Comparison of ENCODE assay signal across 11 cellular contexts in genomic region chr17:42895185-42895555, GRCh38. TPM values are rescaled to one million over a fixed set of nuclear protein-coding genes. Genes with fewer than 3 reads are reported as not detected.
DNase-seq lines count a peak whose midpoint lies in the region; TF ChIP-seq lines count a peak whose summit lies in the region.
"Had no signal": no experiment of that assay in that cellular context is flagged by ENCODE, and none has a peak within 500 bp of the region (broad histone marks: within the 10 kb centered on the region; RNA-seq: fewer than 3 reads in every experiment).

No MANE protein-coding gene starts in this region.

- no peaks in the 10 kb centered on the region for H3K9me3 Mint-ChIP-seq in activated T-helper 1 cell treated with anti-CD3 and anti-CD28 coated beads, Interleukin-12 subunit alpha, Interleukin-12 subunit beta, Interleukin-2, Interleukin-4 antibody, amounts not matched to agents 30 ng/mL and 10 ng/mL and 1 ng/mL, durations not matched to agents 14 hours and 24 hours and 36 hours

- intact Hi-C loops in activated T-helper 1 cell treated with anti-CD3 and anti-CD28 coated beads, Interleukin-12 subunit alpha, Interleukin-12 subunit beta, Interleukin-2, Interleukin-4 antibody, amounts not matched to agents 30 ng/mL and 10 ng/mL and 1 ng/mL, durations not matched to agents 14 hours and 24 hours and 36 hours (cut with micrococcal nuclease), result no loop called here

- H3K4me1 ChIP-seq in skeletal muscle tissue (ENCODE audit: control insufficient read depth in 3 of 3, insufficient read depth in 3 of 3, low read length in 3 of 3), result peaks cover 18 to 42% (median 30%) of the 10 kb centered on the region in 3 donors

- H3K4me3 Mint-ChIP-seq in activated T-helper 1 cell treated with anti-CD3 and anti-CD28 coated beads, Interleukin-12 subunit alpha, Interleukin-12 subunit beta, Interleukin-2, Interleukin-4 antibody, amounts not matched to agents 30 ng/mL and 10 ng/mL and 1 ng/mL, durations not matched to agents 14 hours and 24 hours and 36 hours, result no peak overlapping the region

- DNase-seq in GM03348 (ENCODE audit: low spot score) (peak; percentile 93), hepatic stellate cell (ENCODE audit: low spot score) (peak; percentile 78), erythroblast (lab: John Stamatoyannopoulos, UW) (no peak), NCI-H1417 treated with DMSO at 0.1 percent for 48 hours (lab: John Stamatoyannopoulos, UW) (no peak), NCI-H2107 (lab: John Stamatoyannopoulos, UW) (no peak)
- no peak for DNase-seq in activated T-helper 1 cell treated with anti-CD3 and anti-CD28 coated beads, Interleukin-12 subunit alpha, Interleukin-12 subunit beta, Interleukin-2, Interleukin-4 antibody, amounts not matched to agents 30 ng/mL and 10 ng/mL and 1 ng/mL, durations not matched to agents 14 hours and 24 hours and 36 hours (ENCODE audit: low spot score)
- DNase-seq: activated CD4-positive, alpha-beta T cell treated with anti-CD3 and anti-CD28 coated beads, Interleukin-2, amount 50 U/mL, for 1 hour; effector CD4-positive, alpha-beta T cell; NCI-H2029 treated with DMSO at 0.1 percent for 48 hours had no signal

- TF ChIP-seq POLR2A in erythroblast (IDR thresholded peaks at IDR 0.05; ENCODE audit: low read length), result no peak

- H3K9me3 ChIP-seq in skeletal muscle tissue (ENCODE audit: control insufficient read depth in 3 of 3, low read length in 3 of 3), result no peaks in the 10 kb centered on the region

- H3K27ac Mint-ChIP-seq in activated T-helper 1 cell treated with anti-CD3 and anti-CD28 coated beads, Interleukin-12 subunit alpha, Interleukin-12 subunit beta, Interleukin-2, Interleukin-4 antibody, amounts not matched to agents 30 ng/mL and 10 ng/mL and 1 ng/mL, durations not matched to agents 14 hours and 24 hours and 36 hours, result no peak overlapping the region

- TF ChIP-seq CTCF in VCaP (conservative IDR thresholded peaks at IDR 0.05), result no peak

- no peak overlapping the region for H3K9ac ChIP-seq in skeletal muscle tissue (ENCODE audit: low read depth in 1 of 3, low read length in 3 of 3)

- no peaks in the 10 kb centered on the region for H3K36me3 Mint-ChIP-seq in activated T-helper 1 cell treated with anti-CD3 and anti-CD28 coated beads, Interleukin-12 subunit alpha, Interleukin-12 subunit beta, Interleukin-2, Interleukin-4 antibody, amounts not matched to agents 30 ng/mL and 10 ng/mL and 1 ng/mL, durations not matched to agents 14 hours and 24 hours and 36 hours (ENCODE audit: low read depth)

- no peaks in the 10 kb centered on the region for H3K27me3 ChIP-seq in skeletal muscle tissue (ENCODE audit: control insufficient read depth in 3 of 3, insufficient read depth in 3 of 3, low read length in 3 of 3)

- H3K27ac ChIP-seq in VCaP, result peak overlapping the region; percentile 36; the same call in 1 of the 2 replicates
- peak overlapping the region; percentile 78 for H3K27ac ChIP-seq in skeletal muscle tissue (ENCODE audit: low read depth, low read length)

- H3K4me1 Mint-ChIP-seq in activated T-helper 1 cell treated with anti-CD3 and anti-CD28 coated beads, Interleukin-12 subunit alpha, Interleukin-12 subunit beta, Interleukin-2, Interleukin-4 antibody, amounts not matched to agents 30 ng/mL and 10 ng/mL and 1 ng/mL, durations not matched to agents 14 hours and 24 hours and 36 hours (ENCODE audit: low read depth), result no peaks in the 10 kb centered on the region

- peaks cover 22% of the 10 kb centered on the region for H3K27me3 Mint-ChIP-seq in activated T-helper 1 cell treated with anti-CD3 and anti-CD28 coated beads, Interleukin-12 subunit alpha, Interleukin-12 subunit beta, Interleukin-2, Interleukin-4 antibody, amounts not matched to agents 30 ng/mL and 10 ng/mL and 1 ng/mL, durations not matched to agents 14 hours and 24 hours and 36 hours (ENCODE audit: insufficient read depth)

- H3K4me3 ChIP-seq in skeletal muscle tissue (ENCODE audit: low read length in 3 of 3), result no peak overlapping the region

- H3K36me3 ChIP-seq in skeletal muscle tissue (ENCODE audit: control insufficient read depth in 3 of 3, insufficient read depth in 3 of 3, low read length in 3 of 3), result no peaks in the 10 kb centered on the region

RNA-seq across cellular contexts. Expression of gene G6PC1, which starts 5.4 kb away (rescaled TPM):
- not detected for total RNA-seq in skeletal muscle tissue
- total RNA-seq in activated T-helper 1 cell treated with anti-CD3 and anti-CD28 coated beads, Interleukin-12 subunit alpha, Interleukin-12 subunit beta, Interleukin-2, Interleukin-4 antibody, amounts not matched to agents 30 ng/mL and 10 ng/mL and 1 ng/mL, durations not matched to agents 14 hours and 24 hours and 36 hours, result not detected in 2 replicates

RNA-seq across cellular contexts. Expression of gene AOC3, which starts 44.2 kb away (rescaled TPM):
- 16.2 TPM for total RNA-seq in skeletal muscle tissue
- 1.9 and 3.7 TPM in 2 replicates for total RNA-seq in activated T-helper 1 cell treated with anti-CD3 and anti-CD28 coated beads, Interleukin-12 subunit alpha, Interleukin-12 subunit beta, Interleukin-2, Interleukin-4 antibody, amounts not matched to agents 30 ng/mL and 10 ng/mL and 1 ng/mL, durations not matched to agents 14 hours and 24 hours and 36 hours

RNA-seq across cellular contexts. Expression of gene AOC2, which starts 50.8 kb away (rescaled TPM):
- total RNA-seq in skeletal muscle tissue, result 0.52 TPM
- total RNA-seq in activated T-helper 1 cell treated with anti-CD3 and anti-CD28 coated beads, Interleukin-12 subunit alpha, Interleukin-12 subunit beta, Interleukin-2, Interleukin-4 antibody, amounts not matched to agents 30 ng/mL and 10 ng/mL and 1 ng/mL, durations not matched to agents 14 hours and 24 hours and 36 hours, result 3.6 and 4.0 TPM in 2 replicates

Comparison
In these comparisons a context has a peak if more than half of its experiments do, and no peak if none do; other contexts are left out.
1. DNase-seq: peak in GM03348 (single experiment) and hepatic stellate cell (single experiment); none in activated T-helper 1 cell treated with anti-CD3 and anti-CD28 coated beads, Interleukin-12 subunit alpha, Interleukin-12 subunit beta, Interleukin-2, Interleukin-4 antibody, amounts not matched to agents 30 ng/mL and 10 ng/mL and 1 ng/mL, durations not matched to agents 14 hours and 24 hours and 36 hours (single experiment), erythroblast (0 of 2), NCI-H1417 treated with DMSO at 0.1 percent for 48 hours (single experiment) and NCI-H2107 (single experiment).